19 cellular contexts compared by ENCODE assay signal in the genomic region with DNA sequence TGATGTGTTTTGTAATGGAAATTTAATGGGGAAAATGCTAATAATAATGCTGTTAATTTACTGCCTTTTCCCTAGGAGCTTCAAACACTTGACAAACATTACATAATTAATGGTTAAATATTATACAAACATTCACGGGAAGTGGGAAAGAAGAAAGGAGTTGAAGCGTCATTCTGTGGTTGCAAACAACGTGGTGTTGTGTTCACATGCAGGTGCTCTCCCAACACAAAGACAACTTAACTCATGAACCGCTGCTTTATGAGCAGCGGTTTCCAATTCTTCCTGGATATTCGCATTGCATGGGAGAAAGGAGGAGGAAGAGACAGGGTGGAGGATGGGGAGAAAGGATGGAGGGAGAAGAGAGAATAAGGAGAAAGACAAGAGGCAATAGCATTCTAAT.
"Had no signal": no experiment of that assay in that cellular context is flagged by ENCODE, and none has a peak within 500 bp of the region (broad histone marks: within the 10 kb centered on the region; RNA-seq: fewer than 3 reads in every experiment).

No MANE protein-coding gene starts in this region.

- H3K27ac ChIP-seq: breast epithelium, gastroesophageal sphincter, prostate gland, spleen, transverse colon had no signal

- H3K4me3 ChIP-seq: breast epithelium, gastroesophageal sphincter, prostate gland, spleen, transverse colon had no signal

- H3K27me3 ChIP-seq: breast epithelium, gastroesophageal sphincter, spleen, transverse colon had no signal

- ATAC-seq: activated CD4-positive, CD25-positive, alpha-beta regulatory T cell treated with anti-CD3 and anti-CD28 coated beads, Interleukin-2, amount 50 U/mL, for 24 hours; activated CD8-positive, alpha-beta memory T cell treated with anti-CD3 and anti-CD28 coated beads, Interleukin-2, amount 10 ng/mL, durations not matched to agents 7 days and 5 days; gastroesophageal sphincter; left ventricle myocardium superior; natural killer cell treated with Interleukin-12 subunit alpha and Interleukin-12 subunit beta and Interleukin-15 and Interleukin-18, amount 100 ng/mL, for 72 hours; sciatic nerve; stimulated activated naive B cell treated with anti-CD40 and anti-IgM and Interleukin-4, amounts not matched to agents 10 μg/mL and 1 μg/mL and 100 μg/mL, for 72 hours had no signal

- H3K9me3 ChIP-seq: gastroesophageal sphincter, prostate gland, transverse colon had no signal

- H3K4me1 ChIP-seq: breast epithelium, gastroesophageal sphincter, prostate gland, spleen, transverse colon had no signal

- H3K36me3 ChIP-seq: breast epithelium, gastroesophageal sphincter, prostate gland, spleen, transverse colon had no signal

- DNase-seq: activated CD4-positive, alpha-beta T cell treated with anti-CD3 and anti-CD28 coated beads, Interleukin-2, amount 50 U/mL, for 4 hours; activated CD8-positive, alpha-beta memory T cell treated with anti-CD3 and anti-CD28 coated beads, Interleukin-2, amount 10 ng/mL, durations not matched to agents 7 days and 5 days; activated gamma-delta T cell treated with Interleukin-2 at 50 U/mL for 16 hours; activated naive CD8-positive, alpha-beta T cell treated with anti-CD3 and anti-CD28 coated beads for 36 hours; activated T-cell treated with anti-CD3 and anti-CD28 coated beads, Interleukin-2, amount 50 U/mL, for 48 hours; dermis blood vessel endothelial cell; left ventricle myocardium superior; mesenchymal stem cell; nucleus accumbens; spleen; stimulated activated CD4-positive, alpha-beta T cell treated with anti-CD3 and anti-CD28 coated beads, Interleukin-1b, Interleukin-23, amount 100 ng/mL, for 48 hours; stimulated activated naive B cell treated with anti-CD40 and anti-IgM and Interleukin-4, amounts not matched to agents 10 μg/mL and 1 μg/mL and 100 μg/mL, for 72 hours; transverse colon had no signal
